2 cellular contexts compared by ENCODE assay signal in genomic region chr4:150155391-150155790, GRCh38.
TF ChIP-seq lines count a peak whose summit lies in the region.

No MANE protein-coding gene starts in this region.

TF ChIP-seq in SK-N-SH, 30 proteins besides CTCF, POLR2A, EP300 and RAD21 (continued from another document):
- no peak for TF ChIP-seq MAX (IDR thresholded peaks at IDR 0.05; ENCODE audit: low read depth)
- no peak for TF ChIP-seq NFIC (IDR thresholded peaks at IDR 0.05; ENCODE audit: borderline replicate concordance)
- TF ChIP-seq EZH2phosphoT487 (IDR thresholded peaks at IDR 0.05; ENCODE audit: borderline replicate concordance, low read depth) = no peak
- no peak for TF ChIP-seq MXI1 (IDR thresholded peaks at IDR 0.05; ENCODE audit: low read depth, low read length)
- no peak for TF ChIP-seq GATA2 (CRISPR knock-in tag; IDR thresholded peaks at IDR 0.05)
- TF ChIP-seq SIN3A (IDR thresholded peaks at IDR 0.05; ENCODE audit: borderline replicate concordance, low read depth, low read length) = no peak
- TF ChIP-seq RXRA (IDR thresholded peaks at IDR 0.05; ENCODE audit: borderline replicate concordance, low read depth) = no peak
- TF ChIP-seq ELF1 (IDR thresholded peaks at IDR 0.05) = no peak

TF ChIP-seq in SK-N-SH treated with all-trans-retinoic acid at 6 μM for 48 hours, 23 proteins besides CTCF, POLR2A, EP300 and RAD21 (continued from another document):
- TF ChIP-seq PATZ1 (CRISPR knock-in tag; IDR thresholded peaks at IDR 0.05; ENCODE audit: borderline replicate concordance) (no peak), ESRRG (CRISPR knock-in tag; IDR thresholded peaks at IDR 0.05) (no peak), POU6F1 (CRISPR knock-in tag; IDR thresholded peaks at IDR 0.05; ENCODE audit: borderline replicate concordance, low read depth) (no peak), SNAI2 (CRISPR knock-in tag; IDR thresholded peaks at IDR 0.05) (no peak), CSRNP3 (CRISPR knock-in tag; IDR thresholded peaks at IDR 0.05) (no peak), ZFP30 (CRISPR knock-in tag; IDR thresholded peaks at IDR 0.05) (no peak)
